ENCODE assay signal across 8 cellular contexts in the genomic region with DNA sequence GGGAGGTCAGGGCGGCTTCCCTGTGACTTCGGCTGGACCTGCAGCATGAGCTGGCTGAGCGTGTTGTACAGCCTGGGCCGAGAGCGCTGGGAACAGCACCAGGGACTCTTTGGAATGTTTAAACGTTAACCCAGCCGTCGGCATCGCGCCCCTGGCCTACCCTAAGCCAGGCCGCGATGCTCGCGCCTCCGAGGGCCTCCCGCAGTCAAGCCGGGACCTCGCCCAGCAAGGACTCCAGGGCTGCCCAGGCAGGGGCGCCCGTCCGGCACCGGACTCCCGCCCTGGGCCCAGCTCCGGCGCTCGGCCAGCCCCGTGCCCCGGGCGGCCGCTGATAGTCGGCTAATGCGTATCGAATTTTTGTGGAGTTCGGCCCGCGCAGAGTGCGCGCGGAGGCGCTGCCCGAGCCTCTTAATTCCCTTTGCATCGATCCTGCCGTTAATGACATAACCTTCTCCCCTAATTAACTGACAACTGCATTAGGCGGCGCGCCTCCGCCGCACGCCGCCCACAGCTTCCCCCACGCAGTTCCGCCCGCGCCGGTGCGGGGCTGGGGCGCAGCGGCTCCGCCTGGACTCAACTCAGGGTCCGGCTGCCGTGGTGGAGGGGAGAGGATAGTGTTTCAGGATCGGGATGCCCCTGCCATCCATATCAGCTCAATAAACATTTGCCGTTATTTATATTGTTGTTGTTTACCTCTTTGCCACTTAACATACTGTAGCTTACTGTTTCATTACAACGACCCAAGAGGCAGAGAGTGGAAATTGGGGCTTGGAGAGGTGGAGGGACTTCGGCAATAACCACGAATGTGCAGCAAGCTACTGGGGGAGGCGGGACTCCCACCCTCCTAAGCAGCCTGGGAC. TPM values are rescaled to one million over a fixed set of nuclear protein-coding genes. Genes with fewer than 3 reads are reported as not detected.
DNase-seq lines count a peak whose midpoint lies in the region; ATAC-seq and TF ChIP-seq lines count a peak whose summit lies in the region.

No MANE protein-coding gene starts in this region.

- H3K4me3 ChIP-seq in lung (no peak overlapping the region), tibial nerve (peak overlapping the region; percentile 19 to 55 (median 43))

- no peak for TF ChIP-seq EP300 in tibial nerve (IDR thresholded peaks at IDR 0.05)

- no peaks in the 10 kb centered on the region for H3K4me1 ChIP-seq in lung (ENCODE audit: control insufficient read depth in 2 of 2, insufficient read depth in 2 of 2, low read length in 2 of 2)
- H3K4me1 ChIP-seq in tibial nerve, result peaks cover 0 to 50% (median 28%) of the 10 kb centered on the region in 4 donors

- WGBS in lung, 2 donors, result 5 to 7% methylated on average over 67 of the region's 67 CpGs
- 5 to 8% methylated on average over 36 to 65 of the region's 67 CpGs for WGBS in tibial nerve, 2 donors

- H3K27ac ChIP-seq in lung (ENCODE audit: low read depth in 1 of 2, low read length in 1 of 2) (no peak overlapping the region), tibial nerve (peak overlapping the region; percentile 34 to 88 (median 78))

- no peaks in the 10 kb centered on the region for H3K27me3 ChIP-seq in lung (ENCODE audit: control insufficient read depth, insufficient read depth)
- no peaks in the 10 kb centered on the region for H3K27me3 ChIP-seq in tibial nerve

- DNase-seq in EH (ENCODE audit: low read depth), result peak; percentile 36
- peak; percentile 40 to 52 for DNase-seq in NOMO-1 (lab: John Stamatoyannopoulos, UW; ENCODE audit: unreplicated experiment in 2 of 2)
- DNase-seq in ecto neural progenitor cell (ENCODE audit: low spot score), result peak; percentile 68
- no peak for DNase-seq in lung (ENCODE audit: low spot score)
- peak in 1 of 2 donors; percentile 9 for DNase-seq in tibial nerve (ENCODE audit: low spot score in 2 of 2)
- DNase-seq in NCI-H510A (lab: John Stamatoyannopoulos, UW), result no peak
- no peak for DNase-seq in HT-29 (ENCODE audit: low spot score)

- H3K9me3 ChIP-seq in lung (ENCODE audit: control insufficient read depth in 2 of 2, insufficient read depth in 1 of 2, low read length in 1 of 2) (no peaks in the 10 kb centered on the region), tibial nerve (no peaks in the 10 kb centered on the region)

- ATAC-seq in lung (ENCODE audit: insufficient read depth, low FRiP score) (peak; percentile 59), HG02884 (IDR thresholded peaks at IDR 0.05; ENCODE audit: unreplicated experiment) (no peak)

- no peaks in the 10 kb centered on the region for H3K36me3 ChIP-seq in lung (ENCODE audit: control insufficient read depth in 2 of 2, insufficient read depth in 2 of 2, low read length in 2 of 2)
- H3K36me3 ChIP-seq in tibial nerve, result no peaks in the 10 kb centered on the region

- no peak for TF ChIP-seq POLR2A in tibial nerve (IDR thresholded peaks at IDR 0.05)

- TF ChIP-seq CTCF in lung (IDR thresholded peaks at IDR 0.05; ENCODE audit: control extremely low read depth, extremely low read depth) (no peak), tibial nerve (IDR thresholded peaks at IDR 0.05) (no peak)

RNA-seq across cellular contexts. Expression of a gene that starts 28.8 kb away (rescaled TPM):
- total RNA-seq in lung (10 to 100 TPM; 19.8 to 41.8 TPM), tibial nerve (10 to 100 TPM; 13.1 to 17.6 (median 14.9) TPM)
- polyA plus RNA-seq in lung, result 10 to 100 TPM in 1 of 2 donors, 1 to 10 TPM in 1; 9.9 to 14.3 TPM
- total RNA-seq in HT-29 (2014; rRNA removed; shearing (Covaris generic)), result 7.3 and 11.5 TPM in 2 replicates

RNA-seq across cellular contexts. Expression of a gene that starts 32.5 kb away (rescaled TPM):
- under 1 TPM in 1 of 2 donors, not detected in 1; 0.57 TPM for total RNA-seq in lung
- under 1 TPM; 0.11 to 0.18 TPM for polyA plus RNA-seq in lung
- total RNA-seq in tibial nerve, result 1 to 10 TPM; 1.8 to 5.9 (median 4.1) TPM
- total RNA-seq in HT-29 (2014; rRNA removed; shearing (Covaris generic)), result not detected in 2 replicates

Comparison
In these comparisons a context has a peak if more than half of its experiments do, and no peak if none do; other contexts are left out.
1. DNase-seq: peak in EH (single experiment), NOMO-1 (2 of 2) and ecto neural progenitor cell (single experiment); none in lung (single experiment), NCI-H510A (single experiment) and HT-29 (single experiment).
2. H3K27ac ChIP-seq: peak in tibial nerve (4 of 4); none in lung (0 of 2).